28 cellular contexts compared by ENCODE assay signal in the genomic region with DNA sequence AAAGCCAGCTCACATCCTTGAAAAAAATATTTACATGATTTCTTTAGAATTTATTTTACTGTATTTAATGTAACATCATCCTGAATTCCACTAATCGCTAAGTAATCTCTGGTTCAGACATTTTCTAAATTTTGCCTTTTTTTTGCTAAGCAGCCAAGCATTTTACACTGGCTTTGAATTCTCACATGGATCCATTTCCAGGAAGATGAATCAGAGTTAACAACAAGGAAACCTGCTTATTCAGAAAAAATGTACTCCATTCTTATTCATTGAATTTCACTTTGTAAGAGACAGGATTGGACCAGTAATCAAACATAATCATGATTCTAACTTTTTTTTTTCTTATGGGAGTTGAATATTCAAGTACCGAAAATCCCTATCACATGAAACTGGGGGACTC.
"Had no signal": no experiment of that assay in that cellular context is flagged by ENCODE, and none has a peak within 500 bp of the region (broad histone marks: within the 10 kb centered on the region; RNA-seq: fewer than 3 reads in every experiment).

No MANE protein-coding gene starts in this region.

- H3K27me3 ChIP-seq: adrenal gland, body of pancreas, breast epithelium, SJCRH30 had no signal

- H3K4me3 ChIP-seq: adrenal gland, body of pancreas, breast epithelium, SJCRH30, SK-N-MC had no signal

- FAIRE-seq: astrocyte had no signal

- H3K4me1 Mint-ChIP-seq: activated CD4-positive, alpha-beta T cell treated with anti-CD3 and anti-CD28 coated beads, Interleukin-2, amount 10 ng/mL, durations not matched to agents 24 days and 14 days; activated naive CD4-positive, alpha-beta T cell treated with anti-CD3 and anti-CD28 coated beads, Interleukin-2, amount 50 U/mL, for 24 hours; activated naive CD8-positive, alpha-beta T cell treated with anti-CD3 and anti-CD28 coated beads, Interleukin-2, amount 10 ng/mL, durations not matched to agents 7 days and 5 days; activated T-helper 17 cell treated with anti-CD3 and anti-CD28 coated beads, Interleukin-2, amount 50 U/mL, for 72 hours had no signal

- H3K9me3 Mint-ChIP-seq: activated T-helper 17 cell treated with anti-CD3 and anti-CD28 coated beads, Interleukin-2, amount 50 U/mL, for 72 hours had no signal

- H3K9me3 ChIP-seq: adrenal gland, body of pancreas, breast epithelium, SJCRH30 had no signal

- H3K36me3 Mint-ChIP-seq: activated naive CD4-positive, alpha-beta T cell treated with anti-CD3 and anti-CD28 coated beads, Interleukin-2, amount 50 U/mL, for 24 hours; activated naive CD8-positive, alpha-beta T cell treated with anti-CD3 and anti-CD28 coated beads, Interleukin-2, amount 10 ng/mL, durations not matched to agents 7 days and 5 days had no signal

- H3K27me3 Mint-ChIP-seq: activated CD4-positive, alpha-beta T cell treated with anti-CD3 and anti-CD28 coated beads, Interleukin-2, amount 10 ng/mL, durations not matched to agents 24 days and 14 days; activated CD8-positive, alpha-beta T cell treated with anti-CD3 and anti-CD28 coated beads for 36 hours; activated naive CD4-positive, alpha-beta T cell treated with anti-CD3 and anti-CD28 coated beads, Interleukin-2, amount 50 U/mL, for 24 hours; activated naive CD8-positive, alpha-beta T cell treated with anti-CD3 and anti-CD28 coated beads, Interleukin-2, amount 10 ng/mL, durations not matched to agents 7 days and 5 days; activated T-helper 17 cell treated with anti-CD3 and anti-CD28 coated beads, Interleukin-2, amount 50 U/mL, for 72 hours had no signal

- DNase-seq: activated CD4-positive, alpha-beta T cell treated with anti-CD3 and anti-CD28 coated beads, Interleukin-2, amount 10 ng/mL, durations not matched to agents 24 days and 14 days; activated CD4-positive, alpha-beta T cell treated with anti-CD3 and anti-CD28 coated beads, Interleukin-2, amount 50 U/mL, for 4 hours; activated CD8-positive, alpha-beta T cell treated with anti-CD3 and anti-CD28 coated beads for 36 hours; activated gamma-delta T cell; activated naive CD4-positive, alpha-beta T cell treated with Interleukin-2 at 50 U/mL for 16 hours; activated naive CD8-positive, alpha-beta T cell treated with anti-CD3 and anti-CD28 coated beads, Interleukin-2, amount 10 ng/mL, durations not matched to agents 7 days and 5 days; activated T-cell treated with anti-CD3 and anti-CD28 coated beads, Interleukin-2, amount 50 U/mL, for 1 hour; activated T-cell treated with anti-CD3 and anti-CD28 coated beads, Interleukin-2, amount 50 U/mL, for 72 hours; adrenal gland; body of pancreas; NCI-H1092 treated with DMSO at 0.1 percent for 48 hours; NCI-H1417 treated with DMSO at 0.1 percent for 48 hours; NCI-H187 treated with DMSO at 0.1 percent for 48 hours; NCI-H2081; NCI-H2171 treated with DMSO at 0.1 percent for 48 hours; NCI-H226; NCI-H446 treated with DMSO at 0.1 percent for 48 hours; NCI-H524 treated with DMSO at 0.1 percent for 48 hours; SHP77; SJCRH30; T1000 had no signal

- H3K4me1 ChIP-seq: adrenal gland, body of pancreas, breast epithelium, SJCRH30 had no signal

- H3K27ac Mint-ChIP-seq: activated CD4-positive, alpha-beta T cell treated with anti-CD3 and anti-CD28 coated beads, Interleukin-2, amount 10 ng/mL, durations not matched to agents 24 days and 14 days; activated CD8-positive, alpha-beta T cell treated with anti-CD3 and anti-CD28 coated beads for 36 hours; activated naive CD4-positive, alpha-beta T cell treated with anti-CD3 and anti-CD28 coated beads, Interleukin-2, amount 50 U/mL, for 24 hours; activated naive CD8-positive, alpha-beta T cell treated with anti-CD3 and anti-CD28 coated beads, Interleukin-2, amount 10 ng/mL, durations not matched to agents 7 days and 5 days; activated T-cell treated with anti-CD3 and anti-CD28 coated beads, Interleukin-2, amount 50 U/mL, for 72 hours; activated T-helper 17 cell treated with anti-CD3 and anti-CD28 coated beads, Interleukin-2, amount 50 U/mL, for 72 hours had no signal

- H3K9ac ChIP-seq: KMS-11 had no signal

- H3K36me3 ChIP-seq: adrenal gland, breast epithelium, SJCRH30 had no signal

- H3K4me3 Mint-ChIP-seq: activated CD4-positive, alpha-beta T cell treated with anti-CD3 and anti-CD28 coated beads, Interleukin-2, amount 10 ng/mL, durations not matched to agents 24 days and 14 days; activated CD8-positive, alpha-beta T cell treated with anti-CD3 and anti-CD28 coated beads for 36 hours; activated naive CD4-positive, alpha-beta T cell treated with anti-CD3 and anti-CD28 coated beads, Interleukin-2, amount 50 U/mL, for 24 hours; activated naive CD8-positive, alpha-beta T cell treated with anti-CD3 and anti-CD28 coated beads, Interleukin-2, amount 10 ng/mL, durations not matched to agents 7 days and 5 days; activated T-cell treated with anti-CD3 and anti-CD28 coated beads, Interleukin-2, amount 50 U/mL, for 72 hours; activated T-helper 17 cell treated with anti-CD3 and anti-CD28 coated beads, Interleukin-2, amount 50 U/mL, for 72 hours had no signal

- H3K4me2 ChIP-seq: KMS-11 had no signal

- ATAC-seq: activated CD8-positive, alpha-beta T cell treated with anti-CD3 and anti-CD28 coated beads for 36 hours; activated T-cell treated with anti-CD3 and anti-CD28 coated beads, Interleukin-2, amount 50 U/mL, for 72 hours; activated T-helper 17 cell treated with anti-CD3 and anti-CD28 coated beads, Interleukin-2, amount 50 U/mL, for 72 hours; body of pancreas; Panc1 had no signal

- H3K27ac ChIP-seq: adrenal gland, body of pancreas, breast epithelium, KMS-11, SJCRH30, SK-N-MC had no signal
